In genomic region chr2:8575810-8576423, GRCh38 we compare ENCODE assay signal across 9 cellular contexts.
A peak's percentile ranks its signal among the peaks of the same experiment; 100 is the strongest.
DNase-seq lines count a peak whose midpoint lies in the region; ATAC-seq, FAIRE-seq and TF ChIP-seq lines count a peak whose summit lies in the region.
"Had no signal": no experiment of that assay in that cellular context is flagged by ENCODE, and none has a peak within 500 bp of the region (broad histone marks: within the 10 kb centered on the region; RNA-seq: fewer than 3 reads in every experiment).

No MANE protein-coding gene starts in this region.

- H3K4me1 ChIP-seq in right atrium auricular region = peaks cover 0 to 30% of the 10 kb centered on the region in 2 donors
- H3K4me1 ChIP-seq in uterus = no peaks in the 10 kb centered on the region
- peaks cover 0 to 45% of the 10 kb centered on the region in 2 experiments; a peak in 2 of 4 replicates for H3K4me1 ChIP-seq in SK-N-SH (ENCODE audit: control insufficient read depth in 1 of 2, insufficient read depth in 2 of 2, low read depth in 1 of 2, low read length in 1 of 2)

- TF ChIP-seq EP300 in SK-N-SH (IDR thresholded peaks at IDR 0.05; ENCODE audit: borderline replicate concordance in 1 of 2, low read depth in 1 of 2, low read length in 1 of 2) = no peak

- no peak for TF ChIP-seq POLR2A in uterus (IDR thresholded peaks at IDR 0.05)

- no peaks in the 10 kb centered on the region for H3K79me2 ChIP-seq in SK-N-SH (ENCODE audit: insufficient read depth)

- H3K4me3 ChIP-seq in right atrium auricular region (no peak overlapping the region), WERI-Rb-1 (ENCODE audit: low read depth, low read length) (peak overlapping the region; percentile 42), uterus (no peak overlapping the region), SK-N-SH (ENCODE audit: low read depth in 2 of 2, low read length in 1 of 2) (no peak overlapping the region)

- H3F3A ChIP-seq in SK-N-SH (replicated peaks; ENCODE audit: insufficient read depth) = no peaks in the 10 kb centered on the region

- CTCF ChIA-PET in SK-N-SH (lab: Yijun Ruan, JAX) = no interaction called here

- 91% methylated on average over 11 of the region's 14 CpGs for WGBS in SK-N-SH (ENCODE audit: low lambda C conversion rate)

- ATAC-seq in left lobe of liver = no peak

- H3K9me3 ChIP-seq in right atrium auricular region (no peaks in the 10 kb centered on the region), WERI-Rb-1 (ENCODE audit: severe bottlenecking) (no peaks in the 10 kb centered on the region), uterus (no peaks in the 10 kb centered on the region), SK-N-SH (no peaks in the 10 kb centered on the region)
- H3K9me3 ChIP-seq: esophagus muscularis mucosa had no signal

- H4K20me1 ChIP-seq in SK-N-SH (ENCODE audit: insufficient read depth) = no peaks in the 10 kb centered on the region

- FAIRE-seq in urothelium cell line (lab: Jason Lieb, UNC) = peak; percentile 93

- no peak overlapping the region for H3K27ac ChIP-seq in right atrium auricular region
- H3K27ac ChIP-seq in WERI-Rb-1 = peak overlapping the region; percentile 12; the same call in 1 of the 2 replicates
- H3K27ac ChIP-seq in uterus = no peak overlapping the region
- H3K27ac ChIP-seq in SK-N-SH (ENCODE audit: low read depth in 2 of 2, low read length in 1 of 2) = no peak overlapping the region
- H3K27ac ChIP-seq: esophagus muscularis mucosa had no signal

- intact Hi-C loops in cardiac septum (cut with DNase I) = no loop called here
- intact Hi-C loops in uterus (cut with DNase I; ENCODE audit: low total_unique reads) = no loop called here

- no peak overlapping the region for H3K4me2 ChIP-seq in SK-N-SH

- TF ChIP-seq RAD21 in SK-N-SH (IDR thresholded peaks at IDR 0.05; ENCODE audit: low read length) = no peak

- no peak overlapping the region for H2AFZ ChIP-seq in SK-N-SH (ENCODE audit: low read depth)

- H3K9ac ChIP-seq in SK-N-SH = no peak overlapping the region

- POLR2A ChIA-PET in SK-N-SH (lab: Yijun Ruan, JAX) = interaction anchor here (1.1 to 2.6 kb wide), 4 partner anchors 9 to 106 kb away, joined by 3 to 15 read pairs (median 4); partner anchors contain the start of gene ID2

- H3K27me3 ChIP-seq in right atrium auricular region (no peaks in the 10 kb centered on the region), WERI-Rb-1 (ENCODE audit: insufficient read depth, low read depth, severe bottlenecking) (no peaks in the 10 kb centered on the region), uterus (no peaks in the 10 kb centered on the region), SK-N-SH (ENCODE audit: insufficient read depth) (no peaks in the 10 kb centered on the region)
- H3K27me3 ChIP-seq: esophagus muscularis mucosa had no signal

- DNase-seq in cardiac septum (ENCODE audit: low spot score) (peak; percentile 41), right atrium auricular region (ENCODE audit: low spot score) (no peak), WERI-Rb-1 (peak; percentile 58), left lobe of liver (ENCODE audit: low spot score) (peak; percentile 29), urothelium cell line (ENCODE audit: low spot score) (no peak), uterus (no peak), HuH-7.5 (ENCODE audit: low spot score) (no peak), SK-N-SH (no peak)

- no peak for TF ChIP-seq CTCF in right atrium auricular region (IDR thresholded peaks at IDR 0.05)
- no peak for TF ChIP-seq CTCF in WERI-Rb-1 (IDR thresholded peaks at IDR 0.05; ENCODE audit: low read depth, low read length)
- no peak for TF ChIP-seq CTCF in uterus (IDR thresholded peaks at IDR 0.05)
- TF ChIP-seq CTCF in SK-N-SH (IDR thresholded peaks at IDR 0.05) = no peak

- H3K9me2 ChIP-seq in SK-N-SH = no peaks in the 10 kb centered on the region

- H3K36me3 ChIP-seq in right atrium auricular region = no peaks in the 10 kb centered on the region
- no peaks in the 10 kb centered on the region for H3K36me3 ChIP-seq in WERI-Rb-1
- H3K36me3 ChIP-seq in uterus = no peaks in the 10 kb centered on the region
- no peaks in the 10 kb centered on the region for H3K36me3 ChIP-seq in SK-N-SH (replicated peaks in 1 of 2; ENCODE audit: control insufficient read depth in 1 of 2, insufficient read depth in 2 of 2, low read length in 1 of 2)
- H3K36me3 ChIP-seq: esophagus muscularis mucosa had no signal

TF ChIP-seq in SK-N-SH, 30 proteins besides CTCF, POLR2A, EP300 and RAD21:
- no peak for TF ChIP-seq RXRA (IDR thresholded peaks at IDR 0.05; ENCODE audit: borderline replicate concordance, low read depth)

Comparison
In these comparisons a context has a peak if more than half of its experiments do, and no peak if none do; other contexts are left out.
1. DNase-seq: peak in cardiac septum (single experiment), WERI-Rb-1 (single experiment) and left lobe of liver (single experiment); none in right atrium auricular region (single experiment), urothelium cell line (single experiment), uterus (0 of 2), HuH-7.5 (single experiment) and SK-N-SH (single experiment).